In the genomic region with DNA sequence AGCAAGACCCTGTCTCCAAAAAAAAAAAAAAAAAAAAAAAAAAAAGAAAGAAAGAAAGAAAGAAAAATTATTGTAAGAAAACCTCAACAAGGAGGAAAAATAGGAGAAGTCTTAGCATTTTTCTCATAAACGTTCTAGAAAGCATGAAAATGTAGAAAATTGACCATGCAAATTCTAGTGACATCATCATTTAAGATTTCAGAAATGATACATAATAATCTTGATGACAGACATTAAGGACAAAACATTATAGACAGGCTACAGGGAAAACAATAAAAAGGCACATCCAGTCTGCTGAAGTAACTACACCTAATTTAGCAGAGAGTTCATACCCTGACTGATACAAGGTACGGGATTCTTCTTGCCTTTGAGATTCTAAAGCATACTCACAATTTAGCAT, we compare ENCODE assay signal across 26 cellular contexts. TPM values are rescaled to one million over a fixed set of nuclear protein-coding genes. Genes with fewer than 3 reads are reported as not detected.
DNase-seq lines count a peak whose midpoint lies in the region; ATAC-seq, FAIRE-seq and TF ChIP-seq lines count a peak whose summit lies in the region.
"Had no signal": no experiment of that assay in that cellular context is flagged by ENCODE, and none has a peak within 500 bp of the region (broad histone marks: within the 10 kb centered on the region; RNA-seq: fewer than 3 reads in every experiment).

No MANE protein-coding gene starts in this region.

- no peak for ATAC-seq in activated T-cell treated with anti-CD3 and anti-CD28 coated beads, Interleukin-2, amount 50 U/mL, for 72 hours (replicated peaks in 1 of 2)
- ATAC-seq in K562 (no peak), gastrocnemius medialis (no peak)

- BruUV-seq in K562 (replicated peaks; lab: Mats Ljungman, UMichigan), result no TSS peak

- no peaks in the 10 kb centered on the region for H3K27me3 ChIP-seq in CD8-positive, alpha-beta memory T cell (ENCODE audit: insufficient read depth, low read length, poor library complexity, severe bottlenecking)
- H3K27me3 ChIP-seq in K562 (ENCODE audit: control insufficient read depth in 2 of 2, insufficient read depth in 2 of 2, low read length in 2 of 2), result no peaks in the 10 kb centered on the region
- no peaks in the 10 kb centered on the region for H3K27me3 ChIP-seq in gastrocnemius medialis
- H3K27me3 ChIP-seq: BE2C had no signal

- TF ChIP-seq CTCF in K562 (IDR thresholded peaks at IDR 0.05 in 2 of 3, conservative IDR thresholded peaks at IDR 0.05 in 1 of 3; ENCODE audit: insufficient read depth in 2 of 3, low read depth in 1 of 3, low read length in 3 of 3) (no peak), gastrocnemius medialis (IDR thresholded peaks at IDR 0.05 in 4 of 5, conservative IDR thresholded peaks at IDR 0.05 in 1 of 5) (no peak)

- H3K4me1 Mint-ChIP-seq in activated T-cell treated with anti-CD3 and anti-CD28 coated beads, Interleukin-2, amount 50 U/mL, for 72 hours (ENCODE audit: low read depth), result peaks cover 26% of the 10 kb centered on the region
- H3K4me1 Mint-ChIP-seq in CD8-positive, alpha-beta memory T cell, result peaks cover 58 to 83% (median 81%) of the 10 kb centered on the region in 3 donors
- peaks cover 40% of the 10 kb centered on the region for H3K4me1 Mint-ChIP-seq in activated CD4-positive, alpha-beta memory T cell treated with anti-CD3 and anti-CD28 coated beads for 36 hours (ENCODE audit: low read depth)
- H3K4me1 Mint-ChIP-seq: CD14-positive monocyte had no signal

- DNase-seq in activated T-cell treated with anti-CD3 and anti-CD28 coated beads, Interleukin-2, amount 50 U/mL, for 72 hours, result no peak
- DNase-seq in activated T-cell treated with anti-CD3 and anti-CD28 coated beads, Interleukin-2, amount 50 U/mL, for 1 hour, result no peak
- no peak for DNase-seq in CD8-positive, alpha-beta memory T cell
- DNase-seq in K562 (ENCODE audit: extremely low read depth in 1 of 4, low spot score in 3 of 4) (no peak), gastrocnemius medialis (no peak), HuH-7 (ENCODE audit: low spot score) (no peak)
- no peak for DNase-seq in activated CD4-positive, alpha-beta memory T cell treated with anti-CD3 and anti-CD28 coated beads for 36 hours
- DNase-seq: 8988T, ACHN, BE2C, COR-L47, DMS53, GOT3, HCEC 1CT, Kasumi-1, NCI-H1092 treated with DMSO at 0.1 percent for 48 hours, NCI-H1436 treated with DMSO at 0.1 percent for 48 hours, NCI-H187 treated with DMSO at 0.1 percent for 48 hours, NCI-H2107, NCI-H524, NCI-H774, SIG-M5 had no signal

- H3K4me1 ChIP-seq in CD8-positive, alpha-beta memory T cell (ENCODE audit: insufficient read depth, low read length), result peaks cover 35% of the 10 kb centered on the region
- no peaks in the 10 kb centered on the region for H3K4me1 ChIP-seq in K562 (replicated peaks in 1 of 2; ENCODE audit: control insufficient read depth in 2 of 2, insufficient read depth in 2 of 2, low read length in 2 of 2)
- H3K4me1 ChIP-seq in gastrocnemius medialis, result peaks cover 31 to 38% of the 10 kb centered on the region in 2 donors
- H3K4me1 ChIP-seq: BE2C had no signal

- no peak overlapping the region for H3K4me2 ChIP-seq in K562 (ENCODE audit: insufficient read depth, low read length)

- peak overlapping the region; percentile 46 for H3K27ac Mint-ChIP-seq in activated T-cell treated with anti-CD3 and anti-CD28 coated beads, Interleukin-2, amount 50 U/mL, for 72 hours
- H3K27ac Mint-ChIP-seq in CD8-positive, alpha-beta memory T cell, result peak overlapping the region in 6 of 8 donors; percentile 26 to 88 (median 48)
- H3K27ac Mint-ChIP-seq in activated CD4-positive, alpha-beta memory T cell treated with anti-CD3 and anti-CD28 coated beads for 36 hours, result no peak overlapping the region

- H3K27ac ChIP-seq in CD8-positive, alpha-beta memory T cell (ENCODE audit: low read depth, low read length), result no peak overlapping the region
- H3K27ac ChIP-seq in K562 (ENCODE audit: extremely low read depth, low read depth, low read length) (peak overlapping the region; percentile 29; the same call in 1 of the 3 replicates), gastrocnemius medialis (peak overlapping the region in 3 of 4 donors; percentile 3 to 65 (median 43))
- H3K27ac ChIP-seq: HL-60, SK-N-MC had no signal

- H3K36me3 ChIP-seq in CD8-positive, alpha-beta memory T cell (ENCODE audit: insufficient read depth, low read length), result peaks cover 21% of the 10 kb centered on the region
- H3K36me3 ChIP-seq in K562 (ENCODE audit: control insufficient read depth, insufficient read depth, low read length) (peaks cover 74% of the 10 kb centered on the region), gastrocnemius medialis (peaks cover 0 to 23% of the 10 kb centered on the region in 2 donors)

- FAIRE-seq in K562 (lab: Jason Lieb, UNC), result no peak
- FAIRE-seq: RCC 7860 had no signal

- no peak overlapping the region for H3K4me3 ChIP-seq in CD8-positive, alpha-beta memory T cell (ENCODE audit: low read length)
- H3K4me3 ChIP-seq in K562 (no peak overlapping the region), gastrocnemius medialis (no peak overlapping the region)
- H3K4me3 ChIP-seq: SK-N-MC had no signal

- H3K9me3 ChIP-seq in CD8-positive, alpha-beta memory T cell (ENCODE audit: low read length), result no peaks in the 10 kb centered on the region
- H3K9me3 ChIP-seq in K562 (replicated peaks; ENCODE audit: control insufficient read depth, insufficient read depth, low read depth, low read length), result no peaks in the 10 kb centered on the region
- no peaks in the 10 kb centered on the region for H3K9me3 ChIP-seq in gastrocnemius medialis
- H3K9me3 ChIP-seq: BE2C had no signal

- no peak overlapping the region for H3K4me3 Mint-ChIP-seq in activated T-cell treated with anti-CD3 and anti-CD28 coated beads, Interleukin-2, amount 50 U/mL, for 72 hours
- peak overlapping the region in 1 of 7 donors; percentile 24 for H3K4me3 Mint-ChIP-seq in CD8-positive, alpha-beta memory T cell
- H3K4me3 Mint-ChIP-seq in activated CD4-positive, alpha-beta memory T cell treated with anti-CD3 and anti-CD28 coated beads for 36 hours, result no peak overlapping the region
- H3K4me3 Mint-ChIP-seq: CD14-positive monocyte had no signal

- in situ Hi-C loops in K562 (cut with MboI) (no loop called here), gastrocnemius medialis (cut with MboI; ENCODE audit: low sequenced_read_pairs in 4 of 4) (no loop called here)

- H3K27me3 Mint-ChIP-seq in activated T-cell treated with anti-CD3 and anti-CD28 coated beads, Interleukin-2, amount 50 U/mL, for 72 hours (ENCODE audit: low read depth), result no peaks in the 10 kb centered on the region
- no peaks in the 10 kb centered on the region for H3K27me3 Mint-ChIP-seq in CD8-positive, alpha-beta memory T cell
- no peaks in the 10 kb centered on the region for H3K27me3 Mint-ChIP-seq in activated CD4-positive, alpha-beta memory T cell treated with anti-CD3 and anti-CD28 coated beads for 36 hours

- H3K36me3 Mint-ChIP-seq in activated T-cell treated with anti-CD3 and anti-CD28 coated beads, Interleukin-2, amount 50 U/mL, for 72 hours (ENCODE audit: insufficient read depth in 2 of 2), result peaks cover 3 to 30% of the 10 kb centered on the region in 2 donors
- H3K36me3 Mint-ChIP-seq in CD8-positive, alpha-beta memory T cell, result peaks cover 0 to 66% (median 9%) of the 10 kb centered on the region in 3 donors
- H3K36me3 Mint-ChIP-seq in activated CD4-positive, alpha-beta memory T cell treated with anti-CD3 and anti-CD28 coated beads for 36 hours, result peaks cover 15% of the 10 kb centered on the region

- H3K9ac ChIP-seq in K562 (ENCODE audit: insufficient read depth in 1 of 2, low read depth in 2 of 2, low read length in 2 of 2), result no peak overlapping the region

- no peak for TF ChIP-seq EP300 in K562 (IDR thresholded peaks at IDR 0.05; ENCODE audit: low read length)

- TF ChIP-seq RAD21 in K562 (CRISPR knock-in tag; conservative IDR thresholded peaks at IDR 0.05 in 1 of 2, IDR thresholded peaks at IDR 0.05 in 1 of 2), result no peak

- WGBS in K562 (ENCODE audit: insufficient coverage, low coverage, missing lambda C conversion rate), result 63% methylated on average over 2 of the region's 2 CpGs

- H2AFZ ChIP-seq in K562 (ENCODE audit: low read depth, low read length), result no peak overlapping the region

- CTCF ChIA-PET in CD8-positive, alpha-beta memory T cell (lab: Charles Lee), result interaction anchor here (2.1 kb wide), 1 partner anchor 23 kb away, joined by 9 read pairs; no protein-coding TSS in a partner anchor
- CTCF ChIA-PET in K562 (lab: Yijun Ruan, JAX; ENCODE audit: low intra/inter-chr PET ratio), result no interaction called here
- CTCF ChIA-PET in activated CD4-positive, alpha-beta memory T cell treated with anti-CD3 and anti-CD28 coated beads for 36 hours (lab: Charles Lee), result interaction anchor here (1.9 kb wide), 1 partner anchor 66 kb away, joined by 7 read pairs; no protein-coding TSS in a partner anchor

- no peaks in the 10 kb centered on the region; the same call in 1 of the 2 replicates for H4K20me1 ChIP-seq in K562 (replicated peaks; ENCODE audit: control insufficient read depth, insufficient read depth, low read length)

- intact Hi-C loops in K562 (cut with micrococcal nuclease), result no loop called here
- intact Hi-C loops in gastrocnemius medialis (cut with DNase I; ENCODE audit: low total_unique reads), result no loop called here
- intact Hi-C loops in activated CD4-positive, alpha-beta memory T cell treated with anti-CD3 and anti-CD28 coated beads for 36 hours (cut with micrococcal nuclease), result no loop called here

- POLR2A ChIA-PET in CD8-positive, alpha-beta memory T cell (lab: Charles Lee), result interaction anchor here (0.8 kb wide), 1 partner anchor 23 kb away, joined by 3 read pairs; no protein-coding TSS in a partner anchor
- POLR2A ChIA-PET in K562 (lab: Yijun Ruan, JAX), result interaction anchor here (0.8 kb wide), 1 partner anchor 10 kb away, joined by 3 read pairs; no protein-coding TSS in a partner anchor
- POLR2A ChIA-PET in activated CD4-positive, alpha-beta memory T cell treated with anti-CD3 and anti-CD28 coated beads for 36 hours (lab: Charles Lee), result interaction anchor here (0.6 kb wide), 1 partner anchor 65 kb away, joined by 3 read pairs; no protein-coding TSS in a partner anchor

- H3K79me2 ChIP-seq in K562 (ENCODE audit: control insufficient read depth, insufficient read depth, low read length), result peaks cover 77% of the 10 kb centered on the region

- no peak for TF ChIP-seq POLR2A in K562 (conservative IDR thresholded peaks at IDR 0.05)
- TF ChIP-seq POLR2A in gastrocnemius medialis (IDR thresholded peaks at IDR 0.05), result no peak

- no peaks in the 10 kb centered on the region for H3K9me1 ChIP-seq in K562 (ENCODE audit: control insufficient read depth, insufficient read depth, low read length)

- no peaks in the 10 kb centered on the region for H3K9me3 Mint-ChIP-seq in activated T-cell treated with anti-CD3 and anti-CD28 coated beads, Interleukin-2, amount 50 U/mL, for 72 hours
- H3K9me3 Mint-ChIP-seq in CD8-positive, alpha-beta memory T cell, result no peaks in the 10 kb centered on the region
- H3K9me3 Mint-ChIP-seq in activated CD4-positive, alpha-beta memory T cell treated with anti-CD3 and anti-CD28 coated beads for 36 hours, result no peaks in the 10 kb centered on the region
- H3K9me3 Mint-ChIP-seq: CD14-positive monocyte had no signal

RNA-seq across cellular contexts. Expression of gene MED13, which starts 21.9 kb away (rescaled TPM):
- 10 to 100 TPM; 59.9 to 61.6 TPM for total RNA-seq in activated T-cell treated with anti-CD3 and anti-CD28 coated beads, Interleukin-2, amount 50 U/mL, for 72 hours
- 10 to 100 TPM; 61.2 to 63.3 TPM for total RNA-seq in CD8-positive, alpha-beta memory T cell
- polyA plus RNA-seq in CD8-positive, alpha-beta memory T cell, result 3.4 TPM
- 264 and 586 TPM in 2 replicates for total RNA-seq in K562 (2011; cell fraction: chromatin; rRNA removed; ENCODE audit: low replicate concordance)
- 98.4 and 126 TPM in 2 replicates for total RNA-seq in K562 (2011; cell fraction: nucleolus; rRNA removed)
- total RNA-seq in K562 (2011; cell fraction: nucleoplasm; rRNA removed), result 186 and 199 TPM in 2 replicates
- total RNA-seq in K562 (2014; rRNA removed) (25.1 and 26.9 TPM in 2 replicates), K562 (2014; rRNA removed; fragmentation: Illumina TruSeq; extraction: Trizol) (48.4 and 55.0 TPM in 2 replicates), K562 (2015; rRNA removed; fragmentation: Illumina TruSeq; extraction: Trizol) (42.5 and 45.4 TPM in 2 replicates), K562 (2021) (42.6 and 46.3 TPM in 2 replicates), gastrocnemius medialis (100 to 1,000 TPM in 1 of 4 donors, 10 to 100 TPM in 3; 54.9 to 142 (median 67.8) TPM)
- polyA plus RNA-seq in K562 (2011; rRNA removed) (36.5 and 36.7 TPM in 2 replicates), K562 (2014; fragmentation: Illumina TruSeq; extraction: Trizol) (26.5 and 28.2 TPM in 2 replicates), K562 (2014; fragmentation: Nextera tagmentation; extraction: Ambion mirVana) (1 to 10 TPM; 5.4 to 6.1 TPM), K562 (2014; rRNA removed) (11.0 and 13.5 TPM in 2 replicates)
- 9.9 and 16.5 TPM in 2 replicates for polyA plus RNA-seq in K562 (2011; cell fraction: cytosol; rRNA removed)
- polyA plus RNA-seq in K562 (2011; cell fraction: nucleus; rRNA removed), result 45.0 and 51.7 TPM in 2 replicates
- 10.9 and 13.8 TPM in 2 replicates for polyA plus RNA-seq in K562 (2012)
- polyA minus RNA-seq in K562 (2011; rRNA and poly(A)+ RNA removed), result 235 and 248 TPM in 2 replicates
- polyA minus RNA-seq in K562 (2011; cell fraction: cytosol; rRNA and poly(A)+ RNA removed), result 64.0 and 69.1 TPM in 2 replicates
- polyA minus RNA-seq in K562 (2011; cell fraction: nucleus; rRNA and poly(A)+ RNA removed), result 46.3 and 105 TPM in 2 replicates
- 10 to 100 TPM; 40.3 to 40.6 TPM for total RNA-seq in activated CD4-positive, alpha-beta memory T cell treated with anti-CD3 and anti-CD28 coated beads for 36 hours
